17 cellular contexts compared by ENCODE assay signal in the genomic region with DNA sequence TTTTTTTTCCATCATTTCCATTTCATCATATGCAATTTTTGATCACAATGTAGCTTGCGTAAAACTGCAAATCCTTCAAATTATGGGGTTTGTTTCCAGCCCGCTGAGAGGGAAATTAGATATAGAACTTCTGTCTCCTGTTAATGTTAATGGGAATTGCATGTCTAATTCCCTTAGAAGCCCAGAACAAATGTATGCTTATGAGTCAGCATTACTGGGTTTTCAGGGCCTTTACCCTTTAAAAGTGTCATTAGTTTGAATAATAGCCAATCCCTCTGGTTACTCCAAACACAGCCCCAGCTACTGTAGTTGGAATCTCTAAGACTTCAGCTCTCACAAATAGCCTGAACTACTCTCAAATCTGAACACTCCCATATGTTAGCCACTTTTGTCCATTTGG.
"Had no signal": no experiment of that assay in that cellular context is flagged by ENCODE, and none has a peak within 500 bp of the region (broad histone marks: within the 10 kb centered on the region; RNA-seq: fewer than 3 reads in every experiment).

No MANE protein-coding gene starts in this region.

- ATAC-seq: body of pancreas, lower lobe of right lung, pancreas had no signal

- H3K27me3 ChIP-seq: body of pancreas, pancreas, sigmoid colon had no signal

- H3K9me3 Mint-ChIP-seq: activated CD4-positive, alpha-beta memory T cell treated with anti-CD3 and anti-CD28 coated beads, Interleukin-2, amount 10 ng/mL, durations not matched to agents 7 days and 5 days; activated T-cell treated with anti-CD3 and anti-CD28 coated beads, Interleukin-2, amount 50 U/mL, for 24 hours; naive B cell had no signal

- DNase-seq: activated CD4-positive, alpha-beta memory T cell treated with anti-CD3 and anti-CD28 coated beads, Interleukin-2, amount 10 ng/mL, durations not matched to agents 7 days and 5 days; activated naive CD4-positive, alpha-beta T cell treated with anti-CD3 and anti-CD28 coated beads, Interleukin-2, amount 50 U/mL, for 16 hours; activated T-cell treated with anti-CD3 and anti-CD28 coated beads, Interleukin-2, amount 50 U/mL, for 24 hours; body of pancreas; central memory CD4-positive, alpha-beta T cell; effector CD4-positive, alpha-beta T cell; immature natural killer cell; lower lobe of right lung; naive B cell; pancreas; sigmoid colon; stimulated activated CD4-positive, alpha-beta T cell treated with anti-CD3 and anti-CD28 coated beads, Interleukin-12 subunit alpha, Interleukin-12 subunit beta, amount 100 ng/mL, for 4 hours; stimulated activated CD4-positive, alpha-beta T cell treated with anti-CD3 and anti-CD28 coated beads, Interleukin-2, amount 100 ng/mL, for 24 hours; T-helper 1 cell; T1000 had no signal

- H3K27me3 Mint-ChIP-seq: activated CD4-positive, alpha-beta memory T cell treated with anti-CD3 and anti-CD28 coated beads, Interleukin-2, amount 10 ng/mL, durations not matched to agents 7 days and 5 days; activated T-cell treated with anti-CD3 and anti-CD28 coated beads, Interleukin-2, amount 50 U/mL, for 24 hours had no signal

- H3K4me3 ChIP-seq: body of pancreas, coronary artery, lower lobe of right lung, pancreas, sigmoid colon had no signal

- H3K4me1 Mint-ChIP-seq: activated CD4-positive, alpha-beta memory T cell treated with anti-CD3 and anti-CD28 coated beads, Interleukin-2, amount 10 ng/mL, durations not matched to agents 7 days and 5 days; immature natural killer cell had no signal

- H3K4me3 Mint-ChIP-seq: activated CD4-positive, alpha-beta memory T cell treated with anti-CD3 and anti-CD28 coated beads, Interleukin-2, amount 10 ng/mL, durations not matched to agents 7 days and 5 days; activated T-cell treated with anti-CD3 and anti-CD28 coated beads, Interleukin-2, amount 50 U/mL, for 24 hours; immature natural killer cell; naive B cell had no signal

- H3K27ac ChIP-seq: body of pancreas, coronary artery, lower lobe of right lung, pancreas, sigmoid colon, VCaP had no signal

- H3K36me3 Mint-ChIP-seq: immature natural killer cell, naive B cell had no signal

- H3K27ac Mint-ChIP-seq: activated CD4-positive, alpha-beta memory T cell treated with anti-CD3 and anti-CD28 coated beads, Interleukin-2, amount 10 ng/mL, durations not matched to agents 7 days and 5 days; activated T-cell treated with anti-CD3 and anti-CD28 coated beads, Interleukin-2, amount 50 U/mL, for 24 hours; immature natural killer cell; naive B cell had no signal

- H3K9me3 ChIP-seq: body of pancreas, lower lobe of right lung, pancreas, sigmoid colon had no signal

- H3K4me1 ChIP-seq: body of pancreas, lower lobe of right lung, pancreas, sigmoid colon had no signal

- H3K36me3 ChIP-seq: lower lobe of right lung, pancreas, sigmoid colon had no signal
